19 cellular contexts compared by ENCODE assay signal in the genomic region with DNA sequence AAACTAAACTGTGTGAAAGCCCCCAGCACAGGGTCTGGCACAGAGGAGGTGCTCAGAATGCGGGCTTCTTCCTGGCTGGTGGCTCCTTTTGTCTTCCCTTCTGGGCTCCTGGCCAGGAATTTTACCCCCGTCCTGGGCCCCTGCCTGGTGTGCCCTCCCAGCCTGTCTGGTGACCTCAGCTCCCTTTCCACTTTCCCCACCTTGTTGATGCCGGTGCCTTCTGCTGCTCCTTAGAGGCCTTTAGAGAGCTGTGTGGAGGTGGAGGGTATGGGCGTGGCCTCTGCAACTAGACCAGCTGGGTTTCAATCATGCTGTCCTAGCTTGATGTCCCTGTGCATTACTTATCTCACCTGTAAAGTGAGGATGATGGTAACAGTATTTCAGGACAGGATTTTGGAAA. TPM values are rescaled to one million over a fixed set of nuclear protein-coding genes. Genes with fewer than 3 reads are reported as not detected.
A peak's percentile ranks its signal among the peaks of the same experiment; 100 is the strongest.
DNase-seq lines count a peak whose midpoint lies in the region; ATAC-seq and TF ChIP-seq lines count a peak whose summit lies in the region.
"Had no signal": no experiment of that assay in that cellular context is flagged by ENCODE, and none has a peak within 500 bp of the region (broad histone marks: within the 10 kb centered on the region; RNA-seq: fewer than 3 reads in every experiment).

No MANE protein-coding gene starts in this region.

- H3K4me1 ChIP-seq in HEK293 (ENCODE audit: control insufficient read depth, insufficient read depth, low read length) (no peaks in the 10 kb centered on the region), SJCRH30 (no peaks in the 10 kb centered on the region)

- POLR2A ChIA-PET in HEK293 (lab: Yijun Ruan, JAX) = interaction anchor here (0.7 kb wide), 1 partner anchor 19 kb away, joined by 3 read pairs; no protein-coding TSS in a partner anchor

- DNase-seq in ELF-1 (ENCODE audit: low read depth, low spot score) (peak; percentile 12), SW480 (ENCODE audit: low spot score) (peak; percentile 6), left colon (peak in 1 of 2 donors; percentile 44), NAMALWA (ENCODE audit: low spot score) (no peak), SJCRH30 (no peak), SIG-M5 treated with dmso at 0.1 percent for 504 hours (lab: John Stamatoyannopoulos, UW; ENCODE audit: unreplicated experiment) (no peak), T1000 (lab: John Stamatoyannopoulos, UW) (no peak)
- DNase-seq: C1 segment of cervical spinal cord; Calu3; CD4-positive, alpha-beta T cell; DMS153; DMS79 treated with DMSO at 0.1 percent for 48 hours; EL; GDM1; HCEC 1CT had no signal

- no peak overlapping the region for H3K27ac ChIP-seq in HEK293 (ENCODE audit: extremely low read depth, low read depth, low read length)
- no peak overlapping the region for H3K27ac ChIP-seq in SJCRH30

- no peak for TF ChIP-seq CTCF in HEK293 (tag by site-specific recombination; IDR thresholded peaks at IDR 0.05)

- H3K27me3 ChIP-seq in SJCRH30 = no peaks in the 10 kb centered on the region

- intact Hi-C loops in left colon (cut with DNase I, micrococcal nuclease) = no loop called here

- no peaks in the 10 kb centered on the region for H3K9me3 ChIP-seq in HEK293 (ENCODE audit: control insufficient read depth, insufficient read depth, low read depth, low read length)
- no peaks in the 10 kb centered on the region for H3K9me3 ChIP-seq in SJCRH30 (replicated peaks)

- H3K36me3 ChIP-seq in HEK293 (ENCODE audit: control insufficient read depth in 2 of 2, insufficient read depth in 1 of 2, low read length in 2 of 2) (no peaks in the 10 kb centered on the region), SJCRH30 (no peaks in the 10 kb centered on the region)

- CTCF ChIA-PET in HEK293 (lab: Yijun Ruan, JAX) = interaction anchor here (0.9 to 2.2 kb wide), 2 partner anchors 49 to 84 kb away, joined by 3 to 7 read pairs; no protein-coding TSS in a partner anchor

- H3K4me3 ChIP-seq in HEK293 (ENCODE audit: low read depth, low read length) (no peak overlapping the region), SJCRH30 (no peak overlapping the region)

- ATAC-seq in left colon = peak; percentile 72
- ATAC-seq: HepG2 had no signal

TF ChIP-seq in HEK293, 187 proteins besides CTCF, POLR2A, EP300 and RAD21:
- TF ChIP-seq GLIS1 (tag by site-specific recombination; IDR thresholded peaks at IDR 0.05) (peak; percentile 70), KLF7 (tag by site-specific recombination; IDR thresholded peaks at IDR 0.05; ENCODE audit: borderline replicate concordance) (no peak), ZNF560 (tag by site-specific recombination; IDR thresholded peaks at IDR 0.05; ENCODE audit: borderline replicate concordance) (no peak), ZNF155 (tag by site-specific recombination; IDR thresholded peaks at IDR 0.05) (no peak), ZNF324 (tag by site-specific recombination; IDR thresholded peaks at IDR 0.05) (no peak), ZNF335 (tag by site-specific recombination; conservative IDR thresholded peaks at IDR 0.05) (peak; percentile 55; the same call in 1 of the 2 replicates), ZSCAN30 (tag by site-specific recombination; IDR thresholded peaks at IDR 0.05) (no peak), ZNF654 (tag by site-specific recombination; IDR thresholded peaks at IDR 0.05; ENCODE audit: low read depth) (no peak)
- TF ChIP-seq, protein P1, sequence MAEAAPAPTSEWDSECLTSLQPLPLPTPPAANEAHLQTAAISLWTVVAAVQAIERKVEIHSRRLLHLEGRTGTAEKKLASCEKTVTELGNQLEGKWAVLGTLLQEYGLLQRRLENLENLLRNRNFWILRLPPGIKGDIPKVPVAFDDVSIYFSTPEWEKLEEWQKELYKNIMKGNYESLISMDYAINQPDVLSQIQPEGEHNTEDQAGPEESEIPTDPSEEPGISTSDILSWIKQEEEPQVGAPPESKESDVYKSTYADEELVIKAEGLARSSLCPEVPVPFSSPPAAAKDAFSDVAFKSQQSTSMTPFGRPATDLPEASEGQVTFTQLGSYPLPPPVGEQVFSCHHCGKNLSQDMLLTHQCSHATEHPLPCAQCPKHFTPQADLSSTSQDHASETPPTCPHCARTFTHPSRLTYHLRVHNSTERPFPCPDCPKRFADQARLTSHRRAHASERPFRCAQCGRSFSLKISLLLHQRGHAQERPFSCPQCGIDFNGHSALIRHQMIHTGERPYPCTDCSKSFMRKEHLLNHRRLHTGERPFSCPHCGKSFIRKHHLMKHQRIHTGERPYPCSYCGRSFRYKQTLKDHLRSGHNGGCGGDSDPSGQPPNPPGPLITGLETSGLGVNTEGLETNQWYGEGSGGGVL (tag by site-specific recombination; IDR thresholded peaks at IDR 0.05) = 0 out of 2 replicates have a peak, but pooled peaks have one; percentile 19
- TF ChIP-seq, protein P2, sequence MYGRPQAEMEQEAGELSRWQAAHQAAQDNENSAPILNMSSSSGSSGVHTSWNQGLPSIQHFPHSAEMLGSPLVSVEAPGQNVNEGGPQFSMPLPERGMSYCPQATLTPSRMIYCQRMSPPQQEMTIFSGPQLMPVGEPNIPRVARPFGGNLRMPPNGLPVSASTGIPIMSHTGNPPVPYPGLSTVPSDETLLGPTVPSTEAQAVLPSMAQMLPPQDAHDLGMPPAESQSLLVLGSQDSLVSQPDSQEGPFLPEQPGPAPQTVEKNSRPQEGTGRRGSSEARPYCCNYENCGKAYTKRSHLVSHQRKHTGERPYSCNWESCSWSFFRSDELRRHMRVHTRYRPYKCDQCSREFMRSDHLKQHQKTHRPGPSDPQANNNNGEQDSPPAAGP (tag by site-specific recombination; IDR thresholded peaks at IDR 0.05) = 0 out of 2 replicates have a peak, but pooled peaks have one; percentile 17

RNA-seq across cellular contexts. Expression of a gene that starts 16.8 kb away (rescaled TPM):
- total RNA-seq in left colon = 1 to 10 TPM in 1 of 2 donors, under 1 TPM in 1; 0.58 to 1.1 TPM
- total RNA-seq in SJCRH30 (2014; rRNA removed; shearing (Covaris generic)) = not detected in 2 replicates
- total RNA-seq: B cell; Calu3; CD4-positive, alpha-beta T cell; H4; HepG2 had no signal

RNA-seq across cellular contexts. Expression of a gene that starts 17.2 kb away (rescaled TPM):
- total RNA-seq in left colon = 10 to 100 TPM; 89.7 to 95.0 TPM
- total RNA-seq in SJCRH30 (2014; rRNA removed; shearing (Covaris generic)) = not detected in 2 replicates
- total RNA-seq: B cell; Calu3; CD4-positive, alpha-beta T cell; H4; HepG2 had no signal

Comparison
In these comparisons a context has a peak if more than half of its experiments do, and no peak if none do; other contexts are left out.
1. DNase-seq: peak in ELF-1 (single experiment) and SW480 (single experiment); none in NAMALWA (single experiment), SJCRH30 (0 of 2), SIG-M5 treated with dmso at 0.1 percent for 504 hours (single experiment) and T1000 (single experiment).
2. RNA of a gene that starts 17.2 kb away (total RNA-seq): 89.7 to 95.0 TPM in left colon; not detected in SJCRH30; every median in the first group is over 10 times any median in the second.